8 cellular contexts compared by ENCODE assay signal in the genomic region with DNA sequence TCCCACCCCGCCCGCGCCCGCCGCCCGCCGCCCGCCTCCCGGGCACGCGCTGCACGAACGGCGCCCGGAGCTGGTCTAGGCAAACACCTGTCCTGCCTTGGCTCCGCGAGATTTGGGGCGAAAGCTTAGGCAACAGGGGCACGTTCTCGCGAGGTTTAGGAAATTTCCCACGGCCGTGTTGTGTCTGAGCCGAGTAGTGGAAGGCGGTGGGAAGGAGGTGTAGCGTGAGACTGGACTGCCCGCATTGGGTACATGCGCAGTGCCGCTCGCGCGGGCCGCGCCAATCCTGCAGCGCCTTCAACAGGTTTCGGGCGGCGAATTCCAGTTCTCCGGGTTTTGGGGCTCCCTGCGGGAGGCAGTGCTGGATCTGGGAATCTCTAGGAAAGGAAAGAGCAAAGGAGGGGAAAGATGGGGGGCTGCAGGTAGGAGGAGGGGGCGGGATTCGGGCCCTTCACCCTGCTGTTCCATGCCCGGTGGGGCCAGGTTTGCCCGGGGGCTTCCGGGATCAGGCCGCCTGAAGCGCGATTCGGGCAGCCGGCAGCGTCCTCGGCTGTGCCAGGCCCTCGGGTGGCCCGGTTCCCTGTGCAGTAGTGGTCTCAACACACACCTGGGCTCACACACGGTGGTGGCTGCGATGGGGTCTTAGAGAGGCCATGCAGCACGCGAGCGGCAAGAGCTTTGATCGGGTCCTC. TPM values are rescaled to one million over a fixed set of nuclear protein-coding genes. Genes with fewer than 3 reads are reported as not detected.
DNase-seq lines count a peak whose midpoint lies in the region; ATAC-seq and TF ChIP-seq lines count a peak whose summit lies in the region.

No MANE protein-coding gene starts in this region.

- peaks cover 6% of the 10 kb centered on the region for H3K36me3 Mint-ChIP-seq in endodermal cell (ENCODE audit: low read depth)

- H3K27me3 Mint-ChIP-seq in endodermal cell (ENCODE audit: insufficient read depth) = no peaks in the 10 kb centered on the region

- H3K9me3 Mint-ChIP-seq in endodermal cell = peaks cover 37% of the 10 kb centered on the region

- peak; percentile 71 for ATAC-seq in GM21390 (IDR thresholded peaks at IDR 0.05; ENCODE audit: unreplicated experiment)

- DNase-seq in D341Med (ENCODE audit: low spot score) (peak; percentile 92), HUDEP-2 (lab: John Stamatoyannopoulos, UW; ENCODE audit: unreplicated experiment in 76 of 76) (peak; percentile 60 to 97 (median 92)), NOMO-1 treated with dmso at 0.1 percent for 144 hours (lab: John Stamatoyannopoulos, UW; ENCODE audit: unreplicated experiment) (peak; percentile 99), endodermal cell (peak; percentile 98), mesenteric fat pad (ENCODE audit: low spot score) (peak; percentile 98)
- DNase-seq in activated CD8-positive, alpha-beta memory T cell treated with anti-CD3 and anti-CD28 coated beads, Interleukin-2, amount 50 U/mL, for 24 hours (ENCODE audit: extremely low read depth) = peak; percentile 93
- peak; percentile 94 for DNase-seq in stimulated activated CD8-positive, alpha-beta memory T cell treated with anti-CD3 and anti-CD28 coated beads, Interleukin-15, amount 100 ng/mL, for 1 hour (ENCODE audit: low read depth)

- no peaks in the 10 kb centered on the region for H3K27me3 ChIP-seq in endodermal cell (ENCODE audit: control insufficient read depth, insufficient read depth, low read length, poor library complexity, severe bottlenecking)

- peak overlapping the region; percentile 98 for H3K27ac ChIP-seq in endodermal cell (ENCODE audit: low read depth, low read length)

- H3K9ac ChIP-seq in endodermal cell (ENCODE audit: extremely low read depth, low read length, poor library complexity, severe bottlenecking) = peak overlapping the region; percentile 95

- peaks cover 22% of the 10 kb centered on the region for H3K9me3 ChIP-seq in endodermal cell (ENCODE audit: control insufficient read depth, low read length)

- peaks cover 19% of the 10 kb centered on the region for H3K4me1 Mint-ChIP-seq in endodermal cell

- no peak for TF ChIP-seq CTCF in endodermal cell (conservative IDR thresholded peaks at IDR 0.05)

- H3K4me3 ChIP-seq in endodermal cell (ENCODE audit: low read length) = peak overlapping the region; percentile 86

- 0 to 1% methylated on average over 24 to 60 of the region's 60 CpGs for WGBS in endodermal cell (ENCODE audit: insufficient coverage in 1 of 2, insufficient read length in 1 of 2), 2 experiments

- peak overlapping the region; percentile 95 for H3K4me3 Mint-ChIP-seq in endodermal cell

- no peaks in the 10 kb centered on the region for H3K4me1 ChIP-seq in endodermal cell (ENCODE audit: control insufficient read depth, insufficient read depth, low read length)

- peak overlapping the region; percentile 98 for H3K27ac Mint-ChIP-seq in endodermal cell

- H3K36me3 ChIP-seq in endodermal cell (ENCODE audit: control insufficient read depth, insufficient read depth, low read length) = no peaks in the 10 kb centered on the region

RNA-seq across cellular contexts. Expression of a gene that starts 1.2 kb away (rescaled TPM):
- 10 to 100 TPM; 71.1 to 78.0 TPM for total RNA-seq in endodermal cell
- 76.5 TPM for polyA plus RNA-seq in endodermal cell (2013, experiment 1 of 2)
- polyA plus RNA-seq in endodermal cell (2013, experiment 2 of 2) = 71.4 TPM
- total RNA-seq in mesenteric fat pad = 112 TPM

Comparison
In these comparisons a context has a peak if more than half of its experiments do, and no peak if none do; other contexts are left out.
1. Peak in every context shown above with its lines: DNase-seq, ATAC-seq, H3K4me3 ChIP-seq and H3K27ac ChIP-seq.